Comparison of ENCODE assay signal across 8 cellular contexts in the genomic region with DNA sequence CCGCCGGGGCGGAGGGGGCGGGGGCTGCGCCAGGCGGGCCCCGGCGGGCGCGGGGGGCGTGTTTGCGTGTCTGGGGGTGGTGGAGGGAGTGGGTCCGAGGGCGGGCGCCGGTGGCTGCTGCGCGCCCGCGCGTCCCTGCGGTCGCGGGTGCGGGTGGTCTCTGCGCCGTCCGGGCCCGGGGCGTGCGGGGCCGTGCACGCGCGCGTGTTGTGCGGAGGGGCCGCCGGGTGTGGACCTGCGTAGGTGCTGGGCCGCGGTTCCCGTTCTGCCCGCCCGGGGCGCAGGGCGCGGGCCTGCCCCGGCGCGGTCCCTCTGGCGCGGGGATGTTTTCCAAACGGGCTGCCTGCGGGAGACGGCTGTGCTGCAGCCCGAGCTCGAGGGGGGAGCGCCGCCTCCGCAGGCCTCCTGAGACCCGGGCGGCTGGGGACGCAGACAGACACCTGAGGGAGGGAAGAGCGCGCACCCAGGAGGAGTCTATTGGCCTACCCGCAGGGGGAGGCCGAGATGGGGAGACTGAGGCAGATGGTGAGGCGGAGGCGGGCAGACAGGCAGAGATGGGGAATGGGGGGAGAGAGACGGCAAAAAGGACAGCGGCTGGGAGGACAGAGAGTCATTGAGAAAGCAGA. TPM values are rescaled to one million over a fixed set of nuclear protein-coding genes. Genes with fewer than 3 reads are reported as not detected.
DNase-seq lines count a peak whose midpoint lies in the region; ATAC-seq, FAIRE-seq and TF ChIP-seq lines count a peak whose summit lies in the region.

No MANE protein-coding gene starts in this region.

- H3K9me3 ChIP-seq in RWPE2 (ENCODE audit: severe bottlenecking) (no peaks in the 10 kb centered on the region), mucosa of descending colon (no peaks in the 10 kb centered on the region), upper lobe of left lung (no peaks in the 10 kb centered on the region)
- no peaks in the 10 kb centered on the region for H3K9me3 ChIP-seq in effector memory CD4-positive, alpha-beta T cell (ENCODE audit: control insufficient read depth, low read length)

- ATAC-seq in HG02943 (IDR thresholded peaks at IDR 0.05; ENCODE audit: low read depth, unreplicated experiment) (peak; percentile 17), RWPE2 (ENCODE audit: low read depth) (peak; percentile 53), mucosa of descending colon (peak; percentile 18), upper lobe of left lung (ENCODE audit: low FRiP score in 2 of 2) (peak in 1 of 2 donors; percentile 39)

- H3K27me3 ChIP-seq in RWPE2 (ENCODE audit: insufficient read depth, poor library complexity, severe bottlenecking) (no peaks in the 10 kb centered on the region), upper lobe of left lung (no peaks in the 10 kb centered on the region)
- H3K27me3 ChIP-seq in effector memory CD4-positive, alpha-beta T cell (replicated peaks; ENCODE audit: control insufficient read depth, insufficient read depth, low read length, poor library complexity, severe bottlenecking), result no peaks in the 10 kb centered on the region

- in situ Hi-C loops in KBM-7 (cut with MboI; ENCODE audit: low pct_unique_long_range_greater_than_20kb, low sequenced_read_pairs), result no loop called here

- H3K36me3 ChIP-seq in RWPE2 (ENCODE audit: low read depth) (peaks cover 5% of the 10 kb centered on the region), mucosa of descending colon (ENCODE audit: low read depth) (no peaks in the 10 kb centered on the region), upper lobe of left lung (peaks cover 0 to 8% (median 0%) of the 10 kb centered on the region in 4 donors)
- no peaks in the 10 kb centered on the region for H3K36me3 ChIP-seq in effector memory CD4-positive, alpha-beta T cell (ENCODE audit: control insufficient read depth, insufficient read depth, low read length)

- no peak for TF ChIP-seq EP300 in upper lobe of left lung (IDR thresholded peaks at IDR 0.05)

- H3K4me1 ChIP-seq in RWPE2 (ENCODE audit: insufficient read depth, poor library complexity, severe bottlenecking) (no peaks in the 10 kb centered on the region), mucosa of descending colon (ENCODE audit: low read depth) (peaks cover 8% of the 10 kb centered on the region), upper lobe of left lung (peaks cover 10 to 23% (median 15%) of the 10 kb centered on the region in 4 donors)
- peaks cover 14% of the 10 kb centered on the region for H3K4me1 ChIP-seq in effector memory CD4-positive, alpha-beta T cell (ENCODE audit: control insufficient read depth, insufficient read depth, low read length, poor library complexity, severe bottlenecking)

- WGBS in upper lobe of left lung, 2 donors, result 3 to 8% methylated on average over 12 to 52 of the region's 72 CpGs

- DNase-seq in AG09309 (ENCODE audit: low read depth), result no peak
- peak; percentile 60 for DNase-seq in GM12892 (ENCODE audit: insufficient read length)
- no peak for DNase-seq in RWPE2 (ENCODE audit: low spot score)
- peak in 1 of 3 donors; percentile 42 for DNase-seq in effector memory CD4-positive, alpha-beta T cell
- DNase-seq in mucosa of descending colon, result peak in 1 of 3 donors; percentile 68
- DNase-seq in upper lobe of left lung, result peak in 1 of 2 donors; percentile 93
- no peak for DNase-seq in KBM-7

- FAIRE-seq in GM12892 (lab: Jason Lieb, UNC), result no peak

- H3K27ac ChIP-seq in RWPE2 (ENCODE audit: poor library complexity, severe bottlenecking) (peak overlapping the region; percentile 23), upper lobe of left lung (peak overlapping the region in 3 of 4 donors; percentile 24 to 83 (median 80))
- peak overlapping the region; percentile 62 for H3K27ac ChIP-seq in effector memory CD4-positive, alpha-beta T cell (ENCODE audit: insufficient read depth, low read length, poor library complexity, severe bottlenecking)

- TF ChIP-seq CTCF in AG09309 (IDR thresholded peaks at IDR 0.05; ENCODE audit: control insufficient read depth, insufficient read depth, low read depth, low read length, missing control alignments), result peak; percentile 21
- TF ChIP-seq CTCF in RWPE2 (IDR thresholded peaks at IDR 0.05; ENCODE audit: poor library complexity, severe bottlenecking), result peak; percentile 18
- TF ChIP-seq CTCF in mucosa of descending colon (IDR thresholded peaks at IDR 0.05), result peak; percentile 22
- TF ChIP-seq CTCF in upper lobe of left lung (IDR thresholded peaks at IDR 0.05), result peak; percentile 43 to 92 (median 62)

- TF ChIP-seq POLR2A in GM12892 (IDR thresholded peaks at IDR 0.05; ENCODE audit: low read depth, low read length) (no peak), upper lobe of left lung (IDR thresholded peaks at IDR 0.05) (no peak)

- peak overlapping the region; percentile 76 for H3K4me3 ChIP-seq in AG09309 (ENCODE audit: control insufficient read depth, low read depth, low read length)
- H3K4me3 ChIP-seq in RWPE2 (ENCODE audit: severe bottlenecking), result peak overlapping the region; percentile 85
- peak overlapping the region; percentile 73 for H3K4me3 ChIP-seq in effector memory CD4-positive, alpha-beta T cell (ENCODE audit: insufficient read depth, low read depth, low read length, poor library complexity, severe bottlenecking)
- H3K4me3 ChIP-seq in mucosa of descending colon, result peak overlapping the region; percentile 24
- H3K4me3 ChIP-seq in upper lobe of left lung, result peak overlapping the region; percentile 51 to 98 (median 81)

- intact Hi-C loops in mucosa of descending colon (cut with DNase I, micrococcal nuclease), result no loop called here

RNA-seq across cellular contexts. Expression of gene PELI3, which starts 0.4 kb away (rescaled TPM):
- polyA plus RNA-seq in GM12892 (2012; ENCODE audit: missing spikeins), result 1.9 TPM
- total RNA-seq in mucosa of descending colon, result 10 to 100 TPM in 1 of 3 donors, 1 to 10 TPM in 2; 2.8 to 25.5 (median 3.6) TPM
- total RNA-seq in upper lobe of left lung, result 10 to 100 TPM; 14.9 to 19.6 (median 16.9) TPM

RNA-seq across cellular contexts. Expression of gene DPP3, which starts 13.1 kb away (rescaled TPM):
- polyA plus RNA-seq in GM12892 (2012; ENCODE audit: missing spikeins), result 32.4 TPM
- total RNA-seq in mucosa of descending colon (10 to 100 TPM; 37.9 to 92.2 (median 75.5) TPM), upper lobe of left lung (10 to 100 TPM; 19.3 to 79.6 (median 44.9) TPM)

RNA-seq across cellular contexts. Expression of gene MRPL11, which starts 28.5 kb away (rescaled TPM):
- polyA plus RNA-seq in GM12892 (2012; ENCODE audit: missing spikeins), result 85.7 TPM
- total RNA-seq in mucosa of descending colon (10 to 100 TPM; 43.7 to 64.9 (median 46.6) TPM), upper lobe of left lung (10 to 100 TPM; 25.3 to 44.8 (median 33.0) TPM)

RNA-seq across cellular contexts. Expression of gene BBS1, which starts 43.3 kb away (rescaled TPM):
- 15.3 TPM for polyA plus RNA-seq in GM12892 (2012; ENCODE audit: missing spikeins)
- total RNA-seq in mucosa of descending colon, result 10 to 100 TPM; 27.7 to 49.3 (median 35.4) TPM
- 100 to 1,000 TPM in 1 of 6 donors, 10 to 100 TPM in 5; 26.0 to 145 (median 44.8) TPM for total RNA-seq in upper lobe of left lung

RNA-seq across cellular contexts. Expression of gene NPAS4, which starts 46.3 kb away (rescaled TPM):
- polyA plus RNA-seq in GM12892 (2012; ENCODE audit: missing spikeins), result not detected
- total RNA-seq in mucosa of descending colon (1 to 10 TPM in 1 of 3 donors, not detected in 2; 5.6 TPM), upper lobe of left lung (not detected)

Comparison
In these comparisons a context has a peak if more than half of its experiments do, and no peak if none do; other contexts are left out.
1. H3K4me3 ChIP-seq: peak in every context shown above with its lines; median percentile 85 in RWPE2; 81 in upper lobe of left lung; 76 in AG09309; 73 in effector memory CD4-positive, alpha-beta T cell; 24 in mucosa of descending colon.
2. H3K27ac ChIP-seq: peak in every context shown above with its lines; median percentile 80 in upper lobe of left lung; 62 in effector memory CD4-positive, alpha-beta T cell; 23 in RWPE2.